Comparison of ENCODE assay signal across 1 cellular context in genomic region chr15:40747685-40748631, GRCh38.
TF ChIP-seq lines count a peak whose summit lies in the region.

No MANE protein-coding gene starts in this region.

TF ChIP-seq in GM23338, 12 proteins besides CTCF, POLR2A, EP300 and RAD21 (continued from another document):
- TF ChIP-seq, protein P1, sequence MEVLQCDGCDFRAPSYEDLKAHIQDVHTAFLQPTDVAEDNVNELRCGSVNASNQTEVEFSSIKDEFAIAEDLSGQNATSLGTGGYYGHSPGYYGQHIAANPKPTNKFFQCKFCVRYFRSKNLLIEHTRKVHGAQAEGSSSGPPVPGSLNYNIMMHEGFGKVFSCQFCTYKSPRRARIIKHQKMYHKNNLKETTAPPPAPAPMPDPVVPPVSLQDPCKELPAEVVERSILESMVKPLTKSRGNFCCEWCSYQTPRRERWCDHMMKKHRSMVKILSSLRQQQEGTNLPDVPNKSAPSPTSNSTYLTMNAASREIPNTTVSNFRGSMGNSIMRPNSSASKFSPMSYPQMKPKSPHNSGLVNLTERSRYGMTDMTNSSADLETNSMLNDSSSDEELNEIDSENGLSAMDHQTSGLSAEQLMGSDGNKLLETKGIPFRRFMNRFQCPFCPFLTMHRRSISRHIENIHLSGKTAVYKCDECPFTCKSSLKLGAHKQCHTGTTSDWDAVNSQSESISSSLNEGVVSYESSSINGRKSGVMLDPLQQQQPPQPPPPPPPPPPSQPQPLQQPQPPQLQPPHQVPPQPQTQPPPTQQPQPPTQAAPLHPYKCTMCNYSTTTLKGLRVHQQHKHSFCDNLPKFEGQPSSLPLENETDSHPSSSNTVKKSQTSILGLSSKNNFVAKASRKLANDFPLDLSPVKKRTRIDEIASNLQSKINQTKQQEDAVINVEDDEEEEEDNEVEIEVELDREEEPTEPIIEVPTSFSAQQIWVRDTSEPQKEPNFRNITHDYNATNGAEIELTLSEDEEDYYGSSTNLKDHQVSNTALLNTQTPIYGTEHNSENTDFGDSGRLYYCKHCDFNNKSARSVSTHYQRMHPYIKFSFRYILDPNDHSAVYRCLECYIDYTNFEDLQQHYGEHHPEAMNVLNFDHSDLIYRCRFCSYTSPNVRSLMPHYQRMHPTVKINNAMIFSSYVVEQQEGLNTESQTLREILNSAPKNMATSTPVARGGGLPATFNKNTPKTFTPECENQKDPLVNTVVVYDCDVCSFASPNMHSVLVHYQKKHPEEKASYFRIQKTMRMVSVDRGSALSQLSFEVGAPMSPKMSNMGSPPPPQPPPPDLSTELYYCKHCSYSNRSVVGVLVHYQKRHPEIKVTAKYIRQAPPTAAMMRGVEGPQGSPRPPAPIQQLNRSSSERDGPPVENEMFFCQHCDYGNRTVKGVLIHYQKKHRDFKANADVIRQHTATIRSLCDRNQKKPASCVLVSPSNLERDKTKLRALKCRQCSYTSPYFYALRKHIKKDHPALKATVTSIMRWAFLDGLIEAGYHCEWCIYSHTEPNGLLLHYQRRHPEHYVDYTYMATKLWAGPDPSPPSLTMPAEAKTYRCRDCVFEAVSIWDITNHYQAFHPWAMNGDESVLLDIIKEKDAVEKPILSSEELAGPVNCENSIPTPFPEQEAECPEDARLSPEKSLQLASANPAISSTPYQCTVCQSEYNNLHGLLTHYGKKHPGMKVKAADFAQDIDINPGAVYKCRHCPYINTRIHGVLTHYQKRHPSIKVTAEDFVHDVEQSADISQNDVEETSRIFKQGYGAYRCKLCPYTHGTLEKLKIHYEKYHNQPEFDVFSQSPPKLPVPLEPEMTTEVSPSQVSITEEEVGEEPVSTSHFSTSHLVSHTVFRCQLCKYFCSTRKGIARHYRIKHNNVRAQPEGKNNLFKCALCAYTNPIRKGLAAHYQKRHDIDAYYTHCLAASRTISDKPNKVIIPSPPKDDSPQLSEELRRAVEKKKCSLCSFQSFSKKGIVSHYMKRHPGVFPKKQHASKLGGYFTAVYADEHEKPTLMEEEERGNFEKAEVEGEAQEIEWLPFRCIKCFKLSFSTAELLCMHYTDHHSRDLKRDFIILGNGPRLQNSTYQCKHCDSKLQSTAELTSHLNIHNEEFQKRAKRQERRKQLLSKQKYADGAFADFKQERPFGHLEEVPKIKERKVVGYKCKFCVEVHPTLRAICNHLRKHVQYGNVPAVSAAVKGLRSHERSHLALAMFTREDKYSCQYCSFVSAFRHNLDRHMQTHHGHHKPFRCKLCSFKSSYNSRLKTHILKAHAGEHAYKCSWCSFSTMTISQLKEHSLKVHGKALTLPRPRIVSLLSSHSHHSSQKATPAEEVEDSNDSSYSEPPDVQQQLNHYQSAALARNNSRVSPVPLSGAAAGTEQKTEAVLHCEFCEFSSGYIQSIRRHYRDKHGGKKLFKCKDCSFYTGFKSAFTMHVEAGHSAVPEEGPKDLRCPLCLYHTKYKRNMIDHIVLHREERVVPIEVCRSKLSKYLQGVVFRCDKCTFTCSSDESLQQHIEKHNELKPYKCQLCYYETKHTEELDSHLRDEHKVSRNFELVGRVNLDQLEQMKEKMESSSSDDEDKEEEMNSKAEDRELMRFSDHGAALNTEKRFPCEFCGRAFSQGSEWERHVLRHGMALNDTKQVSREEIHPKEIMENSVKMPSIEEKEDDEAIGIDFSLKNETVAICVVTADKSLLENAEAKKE (CRISPR knock-in tag; IDR thresholded peaks at IDR 0.05), result no peak
- TF ChIP-seq ZNF331 (CRISPR knock-in tag; IDR thresholded peaks at IDR 0.05; ENCODE audit: low read depth) (no peak), REST (IDR thresholded peaks at IDR 0.05; ENCODE audit: unreplicated experiment) (no peak), NANOG (IDR thresholded peaks at IDR 0.05; ENCODE audit: borderline replicate concordance) (no peak), EZH2 (IDR thresholded peaks at IDR 0.05; ENCODE audit: low read depth, unreplicated experiment) (no peak), CREB1 (CRISPR knock-in tag; IDR thresholded peaks at IDR 0.05; ENCODE audit: low read depth) (no peak), ZNF114 (CRISPR knock-in tag; IDR thresholded peaks at IDR 0.05) (no peak), JUNB (IDR thresholded peaks at IDR 0.05; ENCODE audit: unreplicated experiment) (no peak), EZH2phosphoT487 (IDR thresholded peaks at IDR 0.05; ENCODE audit: unreplicated experiment) (no peak)
- TF ChIP-seq, protein P2, sequence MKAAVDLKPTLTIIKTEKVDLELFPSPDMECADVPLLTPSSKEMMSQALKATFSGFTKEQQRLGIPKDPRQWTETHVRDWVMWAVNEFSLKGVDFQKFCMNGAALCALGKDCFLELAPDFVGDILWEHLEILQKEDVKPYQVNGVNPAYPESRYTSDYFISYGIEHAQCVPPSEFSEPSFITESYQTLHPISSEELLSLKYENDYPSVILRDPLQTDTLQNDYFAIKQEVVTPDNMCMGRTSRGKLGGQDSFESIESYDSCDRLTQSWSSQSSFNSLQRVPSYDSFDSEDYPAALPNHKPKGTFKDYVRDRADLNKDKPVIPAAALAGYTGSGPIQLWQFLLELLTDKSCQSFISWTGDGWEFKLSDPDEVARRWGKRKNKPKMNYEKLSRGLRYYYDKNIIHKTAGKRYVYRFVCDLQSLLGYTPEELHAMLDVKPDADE (IDR thresholded peaks at IDR 0.05), result no peak
